Comparison of ENCODE assay signal across 7 cellular contexts in the genomic region with DNA sequence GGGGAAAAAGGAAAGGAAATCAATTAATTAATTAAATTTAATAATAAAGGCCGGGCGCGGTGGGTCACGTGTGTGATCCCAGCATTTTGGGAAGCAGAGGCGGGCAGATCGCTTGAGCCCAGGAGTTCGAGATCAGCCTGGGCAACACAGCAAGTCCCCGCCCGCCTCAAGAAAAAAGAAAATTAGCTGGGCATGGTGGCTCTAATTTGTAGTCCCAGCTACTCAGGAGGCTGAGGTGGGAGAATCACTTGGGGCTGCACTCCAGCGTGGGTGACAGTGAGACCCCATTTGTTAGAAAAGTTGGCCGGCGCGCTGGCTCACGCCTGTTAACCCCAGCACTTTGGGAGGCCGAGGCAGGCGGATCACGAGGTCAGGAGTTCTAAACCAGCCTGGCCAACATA. TPM values are rescaled to one million over a fixed set of nuclear protein-coding genes. Genes with fewer than 3 reads are reported as not detected.
DNase-seq lines count a peak whose midpoint lies in the region; ATAC-seq, FAIRE-seq and TF ChIP-seq lines count a peak whose summit lies in the region.

No MANE protein-coding gene starts in this region.

- no peak for ATAC-seq in stimulated activated naive CD8-positive, alpha-beta T cell treated with anti-CD3 and anti-CD28 coated beads, Interleukin-15, amount 100 ng/mL, for 72 hours
- ATAC-seq in GM21381 (IDR thresholded peaks at IDR 0.05; ENCODE audit: unreplicated experiment), result no peak
- ATAC-seq in GM19452 (IDR thresholded peaks at IDR 0.05; ENCODE audit: unreplicated experiment), result no peak

- peak overlapping the region; percentile 80 for H3K4me2 ChIP-seq in keratinocyte (ENCODE audit: control insufficient read depth, extremely low read depth, insufficient read depth, low read depth, low read length)

- peak overlapping the region in 1 of 2 donors; percentile 97 for H3K27ac Mint-ChIP-seq in stimulated activated naive CD8-positive, alpha-beta T cell treated with anti-CD3 and anti-CD28 coated beads, Interleukin-15, amount 100 ng/mL, for 72 hours

- no peaks in the 10 kb centered on the region for H3K27me3 ChIP-seq in adipocyte (replicated peaks; ENCODE audit: control insufficient read depth, insufficient read depth, low read length)
- no peaks in the 10 kb centered on the region for H3K27me3 ChIP-seq in keratinocyte (ENCODE audit: control insufficient read depth, extremely low read depth, insufficient read depth, low read length)

- no peaks in the 10 kb centered on the region for H3K79me2 ChIP-seq in keratinocyte (ENCODE audit: control insufficient read depth, insufficient read depth, low read length)

- no peaks in the 10 kb centered on the region for H3K27me3 Mint-ChIP-seq in stimulated activated naive CD8-positive, alpha-beta T cell treated with anti-CD3 and anti-CD28 coated beads, Interleukin-15, amount 100 ng/mL, for 72 hours

- FAIRE-seq in keratinocyte (lab: Jason Lieb, UNC), result no peak

- H3K9me3 Mint-ChIP-seq in stimulated activated naive CD8-positive, alpha-beta T cell treated with anti-CD3 and anti-CD28 coated beads, Interleukin-15, amount 100 ng/mL, for 72 hours, result no peaks in the 10 kb centered on the region

- no peaks in the 10 kb centered on the region for H3K9me1 ChIP-seq in keratinocyte (ENCODE audit: control insufficient read depth, extremely low read depth, insufficient read depth, low read length)

- H3K9ac ChIP-seq in adipocyte (ENCODE audit: low read length), result peak overlapping the region; percentile 59
- peak overlapping the region; percentile 81 for H3K9ac ChIP-seq in keratinocyte (ENCODE audit: control insufficient read depth, extremely low read depth, insufficient read depth, low read length)

- no peak overlapping the region for H2AFZ ChIP-seq in keratinocyte (ENCODE audit: control insufficient read depth, low read length)

- H3K27ac ChIP-seq in KOPT-K1 (ENCODE audit: low read depth, low read length, poor library complexity, severe bottlenecking) (peak overlapping the region; percentile 86), keratinocyte (ENCODE audit: control insufficient read depth, insufficient read depth, low read length) (peak overlapping the region; percentile 82)

- no peaks in the 10 kb centered on the region for H3K9me3 ChIP-seq in KOPT-K1 (ENCODE audit: insufficient read depth, low read length, poor library complexity, severe bottlenecking)
- no peaks in the 10 kb centered on the region for H3K9me3 ChIP-seq in adipocyte (ENCODE audit: control insufficient read depth, low read length)
- H3K9me3 ChIP-seq in keratinocyte (ENCODE audit: control insufficient read depth, low read depth, low read length), result no peaks in the 10 kb centered on the region

- DNase-seq in adipocyte (ENCODE audit: low read depth), result no peak
- no peak for DNase-seq in keratinocyte (ENCODE audit: low read depth, low spot score)
- no peak for DNase-seq in stimulated activated naive CD8-positive, alpha-beta T cell treated with anti-CD3 and anti-CD28 coated beads, Interleukin-15, amount 100 ng/mL, for 72 hours
- no peak for DNase-seq in CD1c-positive myeloid dendritic cell (ENCODE audit: extremely low spot score)

- H4K20me1 ChIP-seq in keratinocyte (ENCODE audit: control insufficient read depth, extremely low read depth, insufficient read depth, low read length), result no peaks in the 10 kb centered on the region

- TF ChIP-seq CTCF in keratinocyte (optimal IDR thresholded peaks at IDR 0.05 in 1 of 3, IDR thresholded peaks at IDR 0.05 in 1 of 3, conservative IDR thresholded peaks at IDR 0.05 in 1 of 3; ENCODE audit: extremely low read depth in 1 of 3, insufficient read depth in 2 of 3, low read length in 3 of 3), result no peak

- H3K36me3 ChIP-seq in KOPT-K1 (ENCODE audit: insufficient read depth, low read length), result peaks cover 70% of the 10 kb centered on the region
- H3K36me3 ChIP-seq in adipocyte (ENCODE audit: control insufficient read depth, insufficient read depth, low read length, severe bottlenecking), result peaks cover 35% of the 10 kb centered on the region
- H3K36me3 ChIP-seq in keratinocyte (ENCODE audit: control insufficient read depth in 2 of 2, extremely low read depth in 1 of 2, insufficient read depth in 2 of 2, low read length in 2 of 2), result peaks cover 12 to 20% of the 10 kb centered on the region in 2 experiments

- peak overlapping the region; percentile 91 to 93 for H3K4me3 Mint-ChIP-seq in stimulated activated naive CD8-positive, alpha-beta T cell treated with anti-CD3 and anti-CD28 coated beads, Interleukin-15, amount 100 ng/mL, for 72 hours

- H3K4me3 ChIP-seq in adipocyte (ENCODE audit: low read length), result peak overlapping the region; percentile 80
- peak overlapping the region in 1 of 3 experiments; percentile 66 for H3K4me3 ChIP-seq in keratinocyte (ENCODE audit: control insufficient read depth in 2 of 3, extremely low read depth in 1 of 3, insufficient read depth in 2 of 3, low read depth in 1 of 3, low read length in 3 of 3)

- dilution Hi-C loops in keratinocyte (cut with MboI; ENCODE audit: extremely low pct_ligation_motif_present, low sequenced_read_pairs), result no loop called here

- peaks cover 55% of the 10 kb centered on the region for H3K4me1 Mint-ChIP-seq in stimulated activated naive CD8-positive, alpha-beta T cell treated with anti-CD3 and anti-CD28 coated beads, Interleukin-15, amount 100 ng/mL, for 72 hours

- H3K4me1 ChIP-seq in adipocyte (ENCODE audit: control insufficient read depth, insufficient read depth, low read length) (peaks cover 13% of the 10 kb centered on the region), keratinocyte (ENCODE audit: control insufficient read depth, extremely low read depth, insufficient read depth, low read length) (peaks cover 23% of the 10 kb centered on the region)

RNA-seq across cellular contexts. Expression of gene CD320, which starts 0.7 kb away (rescaled TPM):
- 14.1 to 18.3 TPM (median 15.4 TPM) in 3 replicates for polyA plus RNA-seq in keratinocyte
- polyA plus RNA-seq in keratinocyte (2011; ENCODE audit: low read depth), result 3.8 TPM
- polyA plus RNA-seq in keratinocyte (2011; cell fraction: cytosol; rRNA removed), result 9.3 and 20.9 TPM in 2 replicates
- polyA plus RNA-seq in keratinocyte (2011; cell fraction: nucleus; rRNA removed), result 11.8 and 18.1 TPM in 2 replicates
- polyA plus RNA-seq in keratinocyte (2012; ENCODE audit: low replicate concordance), result 5.2 and 24.3 TPM in 2 replicates
- polyA minus RNA-seq in keratinocyte, result 3.6 to 14.5 TPM (median 5.7 TPM) in 3 replicates
- 23.8 TPM for polyA minus RNA-seq in keratinocyte (2011; cell fraction: cytosol; rRNA and poly(A)+ RNA removed)
- 4.3 and 7.7 TPM in 2 replicates for polyA minus RNA-seq in keratinocyte (2011; cell fraction: nucleus; rRNA and poly(A)+ RNA removed)

RNA-seq across cellular contexts. Expression of gene NDUFA7, which starts 12.3 kb away (rescaled TPM):
- polyA plus RNA-seq in keratinocyte, result 46.7 to 115 TPM (median 59.2 TPM) in 3 replicates
- polyA plus RNA-seq in keratinocyte (2011; ENCODE audit: low read depth), result 58.6 TPM
- polyA plus RNA-seq in keratinocyte (2011; cell fraction: cytosol; rRNA removed), result 42.1 and 64.0 TPM in 2 replicates
- polyA plus RNA-seq in keratinocyte (2011; cell fraction: nucleus; rRNA removed), result 30.3 and 44.0 TPM in 2 replicates
- polyA plus RNA-seq in keratinocyte (2012; ENCODE audit: low replicate concordance), result 83.6 and 149 TPM in 2 replicates
- polyA minus RNA-seq in keratinocyte, result 48.5 to 132 TPM (median 79.5 TPM) in 3 replicates
- 104 TPM for polyA minus RNA-seq in keratinocyte (2011; cell fraction: cytosol; rRNA and poly(A)+ RNA removed)
- 10.7 and 12.5 TPM in 2 replicates for polyA minus RNA-seq in keratinocyte (2011; cell fraction: nucleus; rRNA and poly(A)+ RNA removed)

RNA-seq across cellular contexts. Expression of gene RPS28, which starts 12.4 kb away (rescaled TPM):
- polyA plus RNA-seq in keratinocyte, result 430 to 1,004 TPM (median 960 TPM) in 3 replicates
- 75.0 TPM for polyA plus RNA-seq in keratinocyte (2011; ENCODE audit: low read depth)
- 717 and 850 TPM in 2 replicates for polyA plus RNA-seq in keratinocyte (2011; cell fraction: cytosol; rRNA removed)
- polyA plus RNA-seq in keratinocyte (2011; cell fraction: nucleus; rRNA removed), result 223 and 243 TPM in 2 replicates
- polyA plus RNA-seq in keratinocyte (2012; ENCODE audit: low replicate concordance), result 1,795 and 2,911 TPM in 2 replicates
- 218 to 385 TPM (median 355 TPM) in 3 replicates for polyA minus RNA-seq in keratinocyte
- 423 TPM for polyA minus RNA-seq in keratinocyte (2011; cell fraction: cytosol; rRNA and poly(A)+ RNA removed)
- polyA minus RNA-seq in keratinocyte (2011; cell fraction: nucleus; rRNA and poly(A)+ RNA removed), result 79.0 and 83.0 TPM in 2 replicates

RNA-seq across cellular contexts. Expression of gene KANK3, which starts 34.2 kb away (rescaled TPM):
- 0.15 to 0.27 TPM (median 0.16 TPM) in 3 replicates for polyA plus RNA-seq in keratinocyte
- 0.14 TPM for polyA plus RNA-seq in keratinocyte (2011; ENCODE audit: low read depth)
- polyA plus RNA-seq in keratinocyte (2011; cell fraction: cytosol; rRNA removed), result 0.13 TPM in 1 of 2 replicates, not detected in the other
- 0.37 and 0.38 TPM in 2 replicates for polyA plus RNA-seq in keratinocyte (2011; cell fraction: nucleus; rRNA removed)
- polyA plus RNA-seq in keratinocyte (2012; ENCODE audit: low replicate concordance), result 0.13 and 0.48 TPM in 2 replicates
- 0.07 to 0.10 TPM in 2 of 3 replicates, not detected in the other for polyA minus RNA-seq in keratinocyte
- not detected for polyA minus RNA-seq in keratinocyte (2011; cell fraction: cytosol; rRNA and poly(A)+ RNA removed)
- polyA minus RNA-seq in keratinocyte (2011; cell fraction: nucleus; rRNA and poly(A)+ RNA removed), result not detected in 2 replicates

RNA-seq across cellular contexts. Expression of gene ANGPTL4, which starts 55.1 kb away (rescaled TPM):
- 102 to 143 TPM (median 112 TPM) in 3 replicates for polyA plus RNA-seq in keratinocyte
- 42.6 TPM for polyA plus RNA-seq in keratinocyte (2011; ENCODE audit: low read depth)
- polyA plus RNA-seq in keratinocyte (2011; cell fraction: cytosol; rRNA removed), result 20.5 and 50.0 TPM in 2 replicates
- 301 and 381 TPM in 2 replicates for polyA plus RNA-seq in keratinocyte (2011; cell fraction: nucleus; rRNA removed)
- 40.6 and 139 TPM in 2 replicates for polyA plus RNA-seq in keratinocyte (2012; ENCODE audit: low replicate concordance)
- polyA minus RNA-seq in keratinocyte, result 28.6 to 76.7 TPM (median 39.9 TPM) in 3 replicates
- 118 TPM for polyA minus RNA-seq in keratinocyte (2011; cell fraction: cytosol; rRNA and poly(A)+ RNA removed)
- 224 and 291 TPM in 2 replicates for polyA minus RNA-seq in keratinocyte (2011; cell fraction: nucleus; rRNA and poly(A)+ RNA removed)
